ENCODE assay signal across 11 cellular contexts in the genomic region with DNA sequence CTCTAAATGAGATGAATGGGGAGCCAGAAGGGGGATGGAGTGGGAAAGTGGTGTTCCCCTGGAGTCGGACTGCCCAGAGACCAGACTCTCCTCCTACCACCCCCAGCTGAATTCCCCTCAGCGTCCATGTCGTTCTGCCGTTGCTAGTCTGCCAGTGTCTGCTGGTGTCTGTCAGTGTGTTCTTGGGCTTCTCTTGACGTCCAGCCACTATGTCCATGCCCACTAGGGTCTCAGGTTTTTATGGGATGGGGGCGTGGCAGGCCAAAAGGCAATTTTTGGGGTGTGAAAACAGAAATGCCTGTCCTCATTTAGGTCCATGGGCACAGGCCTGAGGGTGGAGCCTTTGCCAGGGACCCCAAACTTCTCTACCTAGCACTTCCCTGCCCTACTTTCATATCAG.
"Had no signal": no experiment of that assay in that cellular context is flagged by ENCODE, and none has a peak within 500 bp of the region (broad histone marks: within the 10 kb centered on the region; RNA-seq: fewer than 3 reads in every experiment).

No MANE protein-coding gene starts in this region.

- FAIRE-seq: H1, H54 had no signal

- H3K36me3 ChIP-seq: HAP-1 had no signal

- ATAC-seq: GM23338, HCT116 had no signal

- H3K4me1 ChIP-seq: HAP-1 had no signal

- H3K4me2 ChIP-seq: GM23338 had no signal

- H3K4me3 ChIP-seq: GM23248, GM23338, HAP-1 had no signal

- DNase-seq: GM23248, GOT3, H7, H9, HCEC 1CT, HFFc6 had no signal

- H2AFZ ChIP-seq: GM23248, GM23338 had no signal

- H3K27ac ChIP-seq: GM23248 had no signal
